Comparison of ENCODE assay signal across 8 cellular contexts in the genomic region with DNA sequence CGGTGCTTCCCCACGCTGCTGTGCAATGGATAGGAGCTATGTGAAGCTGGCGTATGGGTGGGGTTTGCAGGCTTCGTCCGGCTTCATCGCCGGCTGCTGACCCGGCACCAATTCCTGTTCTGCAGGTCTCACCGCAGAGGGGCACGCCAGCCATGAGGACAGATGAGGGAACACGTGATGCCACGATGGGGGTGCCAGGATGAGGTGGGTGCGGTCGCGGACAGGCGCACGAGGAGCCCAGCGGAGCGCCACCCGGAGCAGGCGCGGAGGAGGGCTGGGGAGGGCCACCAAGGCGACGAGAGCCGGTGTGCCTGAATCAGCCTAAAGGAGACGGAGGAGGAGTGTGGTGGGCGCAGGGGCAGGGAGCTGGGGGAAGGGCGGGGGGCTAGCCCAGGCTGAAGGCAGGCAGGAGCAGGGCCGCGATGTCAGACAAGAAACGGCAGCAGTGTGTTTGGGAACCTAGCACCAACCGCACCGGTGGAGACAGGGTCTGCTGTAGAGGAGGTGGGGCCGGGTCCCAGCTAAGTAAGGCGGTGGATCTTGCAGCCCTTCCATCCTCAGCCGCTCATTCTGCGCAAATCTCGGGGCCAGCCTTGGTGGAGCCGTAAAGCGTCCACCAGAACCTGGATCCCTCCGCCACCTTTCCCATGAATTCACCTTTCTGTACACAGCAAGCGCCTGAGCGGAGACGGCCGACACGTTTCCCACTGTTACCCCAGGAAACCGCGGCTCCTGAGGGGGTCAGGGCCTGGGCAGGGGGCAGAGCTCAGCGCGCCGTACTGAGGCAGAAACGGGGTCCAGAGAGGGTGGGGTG. TPM values are rescaled to one million over a fixed set of nuclear protein-coding genes. Genes with fewer than 3 reads are reported as not detected.
A peak's percentile ranks its signal among the peaks of the same experiment; 100 is the strongest.
DNase-seq lines count a peak whose midpoint lies in the region; ATAC-seq and TF ChIP-seq lines count a peak whose summit lies in the region.

No MANE protein-coding gene starts in this region.

- no peaks in the 10 kb centered on the region for H3K36me3 ChIP-seq in SU-DHL-6 (ENCODE audit: low read length)
- no peaks in the 10 kb centered on the region for H3K36me3 ChIP-seq in right lobe of liver

- H3K4me1 ChIP-seq in right lobe of liver, result peaks cover 0 to 27% (median 11%) of the 10 kb centered on the region in 4 donors

- H2AFZ ChIP-seq in SU-DHL-6 (ENCODE audit: low read depth, low read length, severe bottlenecking), result peak overlapping the region; percentile 78

- no peaks in the 10 kb centered on the region for H3K9me3 Mint-ChIP-seq in activated CD4-positive, alpha-beta T cell treated with anti-CD3 and anti-CD28 coated beads, Interleukin-2, amount 10 ng/mL, durations not matched to agents 24 days and 14 days
- no peaks in the 10 kb centered on the region for H3K9me3 Mint-ChIP-seq in dendritic cell treated with granulocyte-macrophage colony-stimulating factor and Interleukin-4, amounts not matched to agents 40 ng/mL and 50 ng/mL, for 4 days
- peaks cover 0 to 3% of the 10 kb centered on the region in 2 donors for H3K9me3 Mint-ChIP-seq in stimulated activated naive CD8-positive, alpha-beta T cell treated with anti-CD3 and anti-CD28 coated beads, Interleukin-15, amount 100 ng/mL, for 72 hours

- H3K4me3 ChIP-seq in SU-DHL-6 (ENCODE audit: insufficient read depth, low read length, poor library complexity, severe bottlenecking) (peak overlapping the region; percentile 29), right lobe of liver (peak overlapping the region; percentile 34 to 46 (median 38))

- no peaks in the 10 kb centered on the region for H3K79me2 ChIP-seq in SU-DHL-6 (ENCODE audit: insufficient read depth, low read length)

- H3K9ac ChIP-seq in SU-DHL-6 (ENCODE audit: low read length), result peak overlapping the region; percentile 26; the same call in 1 of the 2 replicates

- peak; percentile 6; the same call in 1 of the 2 replicates for TF ChIP-seq RAD21 in Ishikawa (IDR thresholded peaks at IDR 0.05; ENCODE audit: low read depth)

- no peaks in the 10 kb centered on the region for H4K20me1 ChIP-seq in SU-DHL-6 (ENCODE audit: low read depth, low read length)

- ATAC-seq in right lobe of liver (peak; percentile 59 to 62 (median 60)), GM19467 (IDR thresholded peaks at IDR 0.05; ENCODE audit: unreplicated experiment) (no peak)
- ATAC-seq in stimulated activated naive CD8-positive, alpha-beta T cell treated with anti-CD3 and anti-CD28 coated beads, Interleukin-15, amount 100 ng/mL, for 72 hours, result peak; percentile 74

- TF ChIP-seq CTCF in SU-DHL-6 (IDR thresholded peaks at IDR 0.05; ENCODE audit: insufficient read depth, low read length, poor library complexity, severe bottlenecking) (no peak), right lobe of liver (IDR thresholded peaks at IDR 0.05) (no peak)

- no peak for TF ChIP-seq POLR2A in right lobe of liver (IDR thresholded peaks at IDR 0.05)

- peak overlapping the region; percentile 53 for H3K4me2 ChIP-seq in SU-DHL-6 (ENCODE audit: low read depth, low read length, poor library complexity, severe bottlenecking)

- peak; percentile 78 for DNase-seq in activated CD4-positive, alpha-beta T cell treated with anti-CD3 and anti-CD28 coated beads, Interleukin-2, amount 10 ng/mL, durations not matched to agents 24 days and 14 days
- no peak for DNase-seq in activated CD4-positive, alpha-beta T cell treated with anti-CD3 and anti-CD28 coated beads, Interleukin-2, amount 50 U/mL, for 1 hour
- peak in 2 of 3 donors; percentile 31 to 57 for DNase-seq in right lobe of liver
- peak; percentile 86 to 95 for DNase-seq in stimulated activated naive CD8-positive, alpha-beta T cell treated with anti-CD3 and anti-CD28 coated beads, Interleukin-15, amount 100 ng/mL, for 72 hours

- H3K27me3 ChIP-seq in SU-DHL-6 (ENCODE audit: low read length) (no peaks in the 10 kb centered on the region), right lobe of liver (peaks cover 0 to 8% of the 10 kb centered on the region in 2 donors)

- peaks cover 59% of the 10 kb centered on the region for H3K27me3 Mint-ChIP-seq in activated CD4-positive, alpha-beta T cell treated with anti-CD3 and anti-CD28 coated beads, Interleukin-2, amount 10 ng/mL, durations not matched to agents 24 days and 14 days
- H3K27me3 Mint-ChIP-seq in dendritic cell treated with granulocyte-macrophage colony-stimulating factor and Interleukin-4, amounts not matched to agents 40 ng/mL and 50 ng/mL, for 4 days, result peaks cover 63% of the 10 kb centered on the region
- no peaks in the 10 kb centered on the region for H3K27me3 Mint-ChIP-seq in stimulated activated naive CD8-positive, alpha-beta T cell treated with anti-CD3 and anti-CD28 coated beads, Interleukin-15, amount 100 ng/mL, for 72 hours

- peak overlapping the region; percentile 87 for H3K4me3 Mint-ChIP-seq in activated CD4-positive, alpha-beta T cell treated with anti-CD3 and anti-CD28 coated beads, Interleukin-2, amount 10 ng/mL, durations not matched to agents 24 days and 14 days
- H3K4me3 Mint-ChIP-seq in dendritic cell treated with granulocyte-macrophage colony-stimulating factor and Interleukin-4, amounts not matched to agents 40 ng/mL and 50 ng/mL, for 4 days, result peak overlapping the region; percentile 83
- peak overlapping the region; percentile 88 to 93 for H3K4me3 Mint-ChIP-seq in stimulated activated naive CD8-positive, alpha-beta T cell treated with anti-CD3 and anti-CD28 coated beads, Interleukin-15, amount 100 ng/mL, for 72 hours

- H3K27ac ChIP-seq in SU-DHL-6 (ENCODE audit: low read depth, low read length), result no peak overlapping the region
- H3K27ac ChIP-seq in right lobe of liver, result no peak overlapping the region

- peak overlapping the region; percentile 31 for H3K27ac Mint-ChIP-seq in activated CD4-positive, alpha-beta T cell treated with anti-CD3 and anti-CD28 coated beads, Interleukin-2, amount 10 ng/mL, durations not matched to agents 24 days and 14 days
- peak overlapping the region; percentile 11 for H3K27ac Mint-ChIP-seq in dendritic cell treated with granulocyte-macrophage colony-stimulating factor and Interleukin-4, amounts not matched to agents 40 ng/mL and 50 ng/mL, for 4 days
- peak overlapping the region; percentile 96 to 97 for H3K27ac Mint-ChIP-seq in stimulated activated naive CD8-positive, alpha-beta T cell treated with anti-CD3 and anti-CD28 coated beads, Interleukin-15, amount 100 ng/mL, for 72 hours

- H3K9me2 ChIP-seq in SU-DHL-6 (replicated peaks; ENCODE audit: insufficient read depth, low read length), result no peaks in the 10 kb centered on the region

- no peaks in the 10 kb centered on the region for H3K36me3 Mint-ChIP-seq in activated CD4-positive, alpha-beta T cell treated with anti-CD3 and anti-CD28 coated beads, Interleukin-2, amount 10 ng/mL, durations not matched to agents 24 days and 14 days (ENCODE audit: low read depth)
- H3K36me3 Mint-ChIP-seq in dendritic cell treated with granulocyte-macrophage colony-stimulating factor and Interleukin-4, amounts not matched to agents 40 ng/mL and 50 ng/mL, for 4 days (ENCODE audit: low read depth), result no peaks in the 10 kb centered on the region

- WGBS in right lobe of liver (ENCODE audit: insufficient coverage, low coverage, low lambda C conversion rate, missing lambda C conversion rate), result 2% methylated on average over 32 of the region's 52 CpGs

- H3K9me3 ChIP-seq in SU-DHL-6 (ENCODE audit: insufficient read depth, low read length) (no peaks in the 10 kb centered on the region), right lobe of liver (no peaks in the 10 kb centered on the region)

- no peaks in the 10 kb centered on the region for H3F3A ChIP-seq in SU-DHL-6 (ENCODE audit: insufficient read depth)

- TF ChIP-seq EP300 in Ishikawa (IDR thresholded peaks at IDR 0.05; ENCODE audit: borderline replicate concordance), result peak; percentile 26; the same call in 1 of the 2 replicates

- intact Hi-C loops in activated CD4-positive, alpha-beta T cell treated with anti-CD3 and anti-CD28 coated beads, Interleukin-2, amount 10 ng/mL, durations not matched to agents 24 days and 14 days (cut with micrococcal nuclease), result loop anchor here (2.0 kb wide), 1 partner anchor 43 kb away; no protein-coding TSS in a partner anchor
- intact Hi-C loops in dendritic cell treated with granulocyte-macrophage colony-stimulating factor and Interleukin-4, amounts not matched to agents 40 ng/mL and 50 ng/mL, for 4 days (cut with micrococcal nuclease), result loop anchor here (5.0 kb wide), 1 partner anchor 40 kb away; no protein-coding TSS in a partner anchor
- intact Hi-C loops in right lobe of liver (cut with DNase I), result no loop called here

- H3K4me1 Mint-ChIP-seq in activated CD4-positive, alpha-beta T cell treated with anti-CD3 and anti-CD28 coated beads, Interleukin-2, amount 10 ng/mL, durations not matched to agents 24 days and 14 days, result peaks cover 24% of the 10 kb centered on the region
- H3K4me1 Mint-ChIP-seq in dendritic cell treated with granulocyte-macrophage colony-stimulating factor and Interleukin-4, amounts not matched to agents 40 ng/mL and 50 ng/mL, for 4 days (ENCODE audit: low read depth), result peaks cover 29% of the 10 kb centered on the region
- peaks cover 47% of the 10 kb centered on the region for H3K4me1 Mint-ChIP-seq in stimulated activated naive CD8-positive, alpha-beta T cell treated with anti-CD3 and anti-CD28 coated beads, Interleukin-15, amount 100 ng/mL, for 72 hours

TF ChIP-seq in Ishikawa, 13 proteins besides CTCF, POLR2A, EP300 and RAD21 (continues in another document):
- no peak for TF ChIP-seq NFIC (IDR thresholded peaks at IDR 0.05)
- no peak for TF ChIP-seq FOXM1 (IDR thresholded peaks at IDR 0.05; ENCODE audit: borderline replicate concordance, low read depth)
- no peak for TF ChIP-seq CREB1 (IDR thresholded peaks at IDR 0.05; ENCODE audit: low read depth)
- TF ChIP-seq CEBPB (IDR thresholded peaks at IDR 0.05), result no peak

RNA-seq across cellular contexts. Expression of gene CD8A, which starts 17.0 kb away (rescaled TPM):
- 1.1 and 1.3 TPM in 2 replicates for total RNA-seq in activated CD4-positive, alpha-beta T cell treated with anti-CD3 and anti-CD28 coated beads, Interleukin-2, amount 10 ng/mL, durations not matched to agents 24 days and 14 days
- total RNA-seq in right lobe of liver, result 1 to 10 TPM in 1 of 6 experiments, under 1 TPM in 5; 0.26 to 1.1 (median 0.61) TPM

RNA-seq across cellular contexts. Expression of gene CD8B, which starts 54.0 kb away (rescaled TPM):
- 0.50 TPM in 1 of 2 replicates, not detected in the other for total RNA-seq in activated CD4-positive, alpha-beta T cell treated with anti-CD3 and anti-CD28 coated beads, Interleukin-2, amount 10 ng/mL, durations not matched to agents 24 days and 14 days
- under 1 TPM in 3 of 6 experiments, not detected in 3; 0.25 to 0.68 (median 0.27) TPM for total RNA-seq in right lobe of liver

Comparison
In these comparisons a context has a peak if more than half of its experiments do, and no peak if none do; other contexts are left out.
1. H3K27ac Mint-ChIP-seq: peak in every context shown above with its lines; median percentile 96 in stimulated activated naive CD8-positive, alpha-beta T cell treated with anti-CD3 and anti-CD28 coated beads, Interleukin-15, amount 100 ng/mL, for 72 hours; 31 in activated CD4-positive, alpha-beta T cell treated with anti-CD3 and anti-CD28 coated beads, Interleukin-2, amount 10 ng/mL, durations not matched to agents 24 days and 14 days; 11 in dendritic cell treated with granulocyte-macrophage colony-stimulating factor and Interleukin-4, amounts not matched to agents 40 ng/mL and 50 ng/mL, for 4 days.
2. intact Hi-C loops: an anchor here in activated CD4-positive, alpha-beta T cell treated with anti-CD3 and anti-CD28 coated beads, Interleukin-2, amount 10 ng/mL, durations not matched to agents 24 days and 14 days (2.0 kb wide) and dendritic cell treated with granulocyte-macrophage colony-stimulating factor and Interleukin-4, amounts not matched to agents 40 ng/mL and 50 ng/mL, for 4 days (5.0 kb wide); none called in right lobe of liver.